2 cellular contexts compared by ENCODE assay signal in genomic region chr4:4200624-4201023, GRCh38.
A peak's percentile ranks its signal among the peaks of the same experiment; 100 is the strongest.
TF ChIP-seq lines count a peak whose summit lies in the region.

No MANE protein-coding gene starts in this region.

TF ChIP-seq in IMR-90, 13 proteins besides CTCF, POLR2A, EP300 and RAD21:
- TF ChIP-seq ELK1 (IDR thresholded peaks at IDR 0.05; ENCODE audit: borderline replicate concordance, low read depth, low read length) = no peak
- TF ChIP-seq MAZ (IDR thresholded peaks at IDR 0.05; ENCODE audit: borderline replicate concordance, low read depth, low read length) = no peak
- TF ChIP-seq CEBPB (IDR thresholded peaks at IDR 0.05; ENCODE audit: low read depth, low read length) = no peak
- TF ChIP-seq RCOR1 (IDR thresholded peaks at IDR 0.05; ENCODE audit: insufficient replicate concordance, low read length) = no peak
- no peak for TF ChIP-seq MAFK (IDR thresholded peaks at IDR 0.05; ENCODE audit: low read depth, low read length)
- TF ChIP-seq BHLHE40 (IDR thresholded peaks at IDR 0.05; ENCODE audit: low read depth, low read length) = no peak
- TF ChIP-seq MXI1 (IDR thresholded peaks at IDR 0.05; ENCODE audit: borderline replicate concordance, low read depth, low read length) = no peak
- no peak for TF ChIP-seq FOS (IDR thresholded peaks at IDR 0.05; ENCODE audit: low read depth, low read length)
- no peak for TF ChIP-seq USF2 (IDR thresholded peaks at IDR 0.05; ENCODE audit: low read depth, low read length)
- no peak for TF ChIP-seq CHD1 (IDR thresholded peaks at IDR 0.05; ENCODE audit: low read depth, low read length)
- no peak for TF ChIP-seq NFE2L2 (IDR thresholded peaks at IDR 0.05; ENCODE audit: low read depth, low read length)
- TF ChIP-seq RFX5 (IDR thresholded peaks at IDR 0.05; ENCODE audit: low read depth, low read length) = no peak
- no peak for TF ChIP-seq SMC3 (IDR thresholded peaks at IDR 0.05; ENCODE audit: low read depth, low read length)
TF ChIP-seq in IMR-90: peak in this region for 0.

TF ChIP-seq in K562, 482 proteins besides CTCF, POLR2A, EP300 and RAD21:
- TF ChIP-seq JUN (IDR thresholded peaks at IDR 0.05; ENCODE audit: borderline replicate concordance, low read depth, low read length) (peak; percentile 65; the same call in 1 of the 2 replicates), JUN (CRISPR knock-in tag; IDR thresholded peaks at IDR 0.05; ENCODE audit: borderline replicate concordance) (no peak), FOSL1 (tag; conservative IDR thresholded peaks at IDR 0.05) (peak; percentile 69), RCOR1 (IDR thresholded peaks at IDR 0.05; ENCODE audit: borderline replicate concordance in 1 of 2, low read depth in 2 of 2, low read length in 2 of 2) (peak in 1 of 2 experiments; percentile 19; a peak in 1 of 4 replicates), JUND (IDR thresholded peaks at IDR 0.05; ENCODE audit: borderline replicate concordance, low read depth, low read length) (peak; percentile 92), JUND (tag; IDR thresholded peaks at IDR 0.05; ENCODE audit: borderline replicate concordance, low read depth, low read length) (peak; percentile 86; the same call in 2 of the 3 replicates), TSC22D4 (tag; IDR thresholded peaks at IDR 0.05) (no peak), TAF1 (IDR thresholded peaks at IDR 0.05; ENCODE audit: control insufficient read depth, extremely low read depth, insufficient read depth, low read length, severe bottlenecking) (no peak)
